ENCODE assay signal across 1 cellular context in the genomic region with DNA sequence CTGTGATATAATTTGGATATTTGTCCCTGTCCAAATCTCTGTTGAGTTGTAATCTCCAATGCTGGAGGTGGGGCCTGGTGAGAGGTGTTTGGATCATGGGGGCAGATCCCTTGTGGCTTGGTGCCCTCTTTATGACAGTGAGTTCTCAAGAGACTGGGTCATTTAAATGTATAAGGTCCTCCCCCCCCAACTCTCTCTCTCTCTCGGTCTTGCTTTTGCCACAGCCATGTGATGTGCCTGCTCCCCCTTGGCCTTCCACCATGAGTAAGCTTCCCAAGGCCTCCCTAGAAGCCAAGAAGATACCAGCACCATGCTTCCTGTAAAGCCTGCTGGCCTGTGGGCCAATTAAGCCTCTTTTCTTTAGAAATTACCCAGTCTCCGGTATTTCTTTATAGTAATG.
TF ChIP-seq lines count a peak whose summit lies in the region.

No MANE protein-coding gene starts in this region.

TF ChIP-seq in IMR-90, 13 proteins besides CTCF, POLR2A, EP300 and RAD21:
- no peak for TF ChIP-seq RCOR1 (IDR thresholded peaks at IDR 0.05; ENCODE audit: insufficient replicate concordance, low read length)
- no peak for TF ChIP-seq FOS (IDR thresholded peaks at IDR 0.05; ENCODE audit: low read depth, low read length)
- no peak for TF ChIP-seq CEBPB (IDR thresholded peaks at IDR 0.05; ENCODE audit: low read depth, low read length)
- TF ChIP-seq MAZ (IDR thresholded peaks at IDR 0.05; ENCODE audit: borderline replicate concordance, low read depth, low read length): no peak
- TF ChIP-seq, protein P1, sequence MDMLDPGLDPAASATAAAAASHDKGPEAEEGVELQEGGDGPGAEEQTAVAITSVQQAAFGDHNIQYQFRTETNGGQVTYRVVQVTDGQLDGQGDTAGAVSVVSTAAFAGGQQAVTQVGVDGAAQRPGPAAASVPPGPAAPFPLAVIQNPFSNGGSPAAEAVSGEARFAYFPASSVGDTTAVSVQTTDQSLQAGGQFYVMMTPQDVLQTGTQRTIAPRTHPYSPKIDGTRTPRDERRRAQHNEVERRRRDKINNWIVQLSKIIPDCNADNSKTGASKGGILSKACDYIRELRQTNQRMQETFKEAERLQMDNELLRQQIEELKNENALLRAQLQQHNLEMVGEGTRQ (IDR thresholded peaks at IDR 0.05; ENCODE audit: low read depth, low read length): no peak
- TF ChIP-seq SMC3 (IDR thresholded peaks at IDR 0.05; ENCODE audit: low read depth, low read length): no peak
- no peak for TF ChIP-seq MXI1 (IDR thresholded peaks at IDR 0.05; ENCODE audit: borderline replicate concordance, low read depth, low read length)
- TF ChIP-seq, protein P2, sequence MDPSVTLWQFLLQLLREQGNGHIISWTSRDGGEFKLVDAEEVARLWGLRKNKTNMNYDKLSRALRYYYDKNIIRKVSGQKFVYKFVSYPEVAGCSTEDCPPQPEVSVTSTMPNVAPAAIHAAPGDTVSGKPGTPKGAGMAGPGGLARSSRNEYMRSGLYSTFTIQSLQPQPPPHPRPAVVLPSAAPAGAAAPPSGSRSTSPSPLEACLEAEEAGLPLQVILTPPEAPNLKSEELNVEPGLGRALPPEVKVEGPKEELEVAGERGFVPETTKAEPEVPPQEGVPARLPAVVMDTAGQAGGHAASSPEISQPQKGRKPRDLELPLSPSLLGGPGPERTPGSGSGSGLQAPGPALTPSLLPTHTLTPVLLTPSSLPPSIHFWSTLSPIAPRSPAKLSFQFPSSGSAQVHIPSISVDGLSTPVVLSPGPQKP (IDR thresholded peaks at IDR 0.05; ENCODE audit: borderline replicate concordance, low read depth, low read length): no peak
- no peak for TF ChIP-seq NFE2L2 (IDR thresholded peaks at IDR 0.05; ENCODE audit: low read depth, low read length)
- TF ChIP-seq RFX5 (IDR thresholded peaks at IDR 0.05; ENCODE audit: low read depth, low read length): no peak
- TF ChIP-seq CHD1 (IDR thresholded peaks at IDR 0.05; ENCODE audit: low read depth, low read length): no peak
